ENCODE assay signal across 11 cellular contexts in genomic region chr7:36129048-36129534, GRCh38. TPM values are rescaled to one million over a fixed set of nuclear protein-coding genes. Genes with fewer than 3 reads are reported as not detected.
A peak's percentile ranks its signal among the peaks of the same experiment; 100 is the strongest.
DNase-seq lines count a peak whose midpoint lies in the region; ATAC-seq, FAIRE-seq and TF ChIP-seq lines count a peak whose summit lies in the region.
"Had no signal": no experiment of that assay in that cellular context is flagged by ENCODE, and none has a peak within 500 bp of the region (broad histone marks: within the 10 kb centered on the region; RNA-seq: fewer than 3 reads in every experiment).

No MANE protein-coding gene starts in this region.

- TF ChIP-seq CTCF in chondrocyte (IDR thresholded peaks at IDR 0.05) (no peak), lower leg skin (IDR thresholded peaks at IDR 0.05) (no peak)

- WGBS in lower leg skin, 2 donors = 34 to 46% methylated on average over 9 of the region's 9 CpGs

- no peak overlapping the region for H3K4me3 Mint-ChIP-seq in chondrocyte (ENCODE audit: unreplicated experiment)
- H3K4me3 Mint-ChIP-seq: dendritic cell treated with granulocyte-macrophage colony-stimulating factor and Interleukin-4, amounts not matched to agents 40 ng/mL and 50 ng/mL, for 4 days; IgD-negative memory B cell; WTC11 had no signal

- no peaks in the 10 kb centered on the region for H3K36me3 Mint-ChIP-seq in chondrocyte (ENCODE audit: low read depth)
- H3K36me3 Mint-ChIP-seq: WTC11 had no signal

- H3K9me3 Mint-ChIP-seq in chondrocyte (ENCODE audit: low read depth) = peaks cover 4% of the 10 kb centered on the region
- H3K9me3 Mint-ChIP-seq: dendritic cell treated with granulocyte-macrophage colony-stimulating factor and Interleukin-4, amounts not matched to agents 40 ng/mL and 50 ng/mL, for 4 days had no signal

- DNase-seq in NCI-H510A treated with DMSO at 0.1 percent for 48 hours (lab: John Stamatoyannopoulos, UW) = peak; percentile 76
- no peak for DNase-seq in NCI-H510A (lab: John Stamatoyannopoulos, UW)
- DNase-seq in chondrocyte (ENCODE audit: low spot score) = no peak
- DNase-seq in lower leg skin (ENCODE audit: low spot score in 2 of 2) = peak; percentile 85 to 93
- no peak for DNase-seq in stimulated activated naive CD4-positive, alpha-beta T cell treated with Interleukin-2 at 50 U/mL for 16 hours (lab: John Stamatoyannopoulos, UW)
- DNase-seq in frontal cortex (ENCODE audit: low spot score in 2 of 2) = no peak

- no peaks in the 10 kb centered on the region for H3K27me3 Mint-ChIP-seq in chondrocyte (ENCODE audit: low read depth)

- H3K4me3 ChIP-seq in lower leg skin (ENCODE audit: low read depth, poor library complexity, severe bottlenecking) = no peak overlapping the region

- intact Hi-C loops in lower leg skin (cut with DNase I; ENCODE audit: low total_unique reads) = no loop called here

- ATAC-seq in HG03159 (IDR thresholded peaks at IDR 0.05; ENCODE audit: unreplicated experiment) = no peak
- no peak for ATAC-seq in HG03565 (IDR thresholded peaks at IDR 0.05; ENCODE audit: unreplicated experiment)

- H3K27ac Mint-ChIP-seq in chondrocyte (ENCODE audit: unreplicated experiment) = peak overlapping the region; percentile 91
- H3K27ac Mint-ChIP-seq: dendritic cell treated with granulocyte-macrophage colony-stimulating factor and Interleukin-4, amounts not matched to agents 40 ng/mL and 50 ng/mL, for 4 days; IgD-negative memory B cell; WTC11 had no signal

- no peak for TF ChIP-seq POLR2A in lower leg skin (IDR thresholded peaks at IDR 0.05)

- H3K4me1 Mint-ChIP-seq in chondrocyte (ENCODE audit: low read depth) = peaks cover 33% of the 10 kb centered on the region
- H3K4me1 Mint-ChIP-seq: IgD-negative memory B cell had no signal

- no peak for FAIRE-seq in frontal cortex (lab: Jason Lieb, UNC)

RNA-seq across cellular contexts. Expression of gene EEPD1, which starts 24.0 kb away (rescaled TPM):
- total RNA-seq in chondrocyte (3.0 to 5.8 TPM (median 4.8 TPM) in 3 replicates), lower leg skin (10 to 100 TPM; 19.0 to 34.2 (median 20.8) TPM), frontal cortex (13.9 TPM)

Comparison
In these comparisons a context has a peak if more than half of its experiments do, and no peak if none do; other contexts are left out.
1. DNase-seq: peak in NCI-H510A treated with DMSO at 0.1 percent for 48 hours (single experiment) and lower leg skin (2 of 2); none in NCI-H510A (single experiment), chondrocyte (single experiment), stimulated activated naive CD4-positive, alpha-beta T cell treated with Interleukin-2 at 50 U/mL for 16 hours (single experiment) and frontal cortex (0 of 2).